8 cellular contexts compared by ENCODE assay signal in genomic region chr12:114682920-114683708, GRCh38. TPM values are rescaled to one million over a fixed set of nuclear protein-coding genes. Genes with fewer than 3 reads are reported as not detected.
A peak's percentile ranks its signal among the peaks of the same experiment; 100 is the strongest.
DNase-seq lines count a peak whose midpoint lies in the region; ATAC-seq and TF ChIP-seq lines count a peak whose summit lies in the region.

No MANE protein-coding gene starts in this region.

- H2AFZ ChIP-seq in GM23338 = peak overlapping the region; percentile 79
- H2AFZ ChIP-seq in fibroblast of lung (ENCODE audit: low read length) = no peak overlapping the region
- H2AFZ ChIP-seq in osteoblast (ENCODE audit: low read length) = peak overlapping the region; percentile 92

- no peaks in the 10 kb centered on the region for H3K36me3 ChIP-seq in GM23338 (ENCODE audit: insufficient read depth)
- peaks cover 48% of the 10 kb centered on the region for H3K36me3 ChIP-seq in SJSA1
- peaks cover 8% of the 10 kb centered on the region for H3K36me3 ChIP-seq in fibroblast of lung (ENCODE audit: control insufficient read depth, insufficient read depth, low read length)
- H3K36me3 ChIP-seq in osteoblast (ENCODE audit: insufficient read depth, low read length) = peaks cover 14% of the 10 kb centered on the region

- H3K4me1 Mint-ChIP-seq in GM23338 = peaks cover 77% of the 10 kb centered on the region

- no peaks in the 10 kb centered on the region for H3K9me2 ChIP-seq in GM23338 (ENCODE audit: insufficient read depth)

- H3K27me3 ChIP-seq in GM23338 (ENCODE audit: insufficient read depth) = peaks cover 94% of the 10 kb centered on the region
- no peaks in the 10 kb centered on the region for H3K27me3 ChIP-seq in SJSA1 (replicated peaks)
- no peaks in the 10 kb centered on the region for H3K27me3 ChIP-seq in fibroblast of lung (ENCODE audit: control insufficient read depth, insufficient read depth, low read length)
- H3K27me3 ChIP-seq in osteoblast (ENCODE audit: insufficient read depth, low read length) = peaks cover 17% of the 10 kb centered on the region

- peak overlapping the region; percentile 94 for H3K9ac ChIP-seq in fibroblast of lung (ENCODE audit: insufficient read depth, low read length)

- H3K4me1 ChIP-seq in GM23338 (ENCODE audit: insufficient read depth) (peaks cover 79% of the 10 kb centered on the region), SJSA1 (replicated peaks) (peaks cover 30% of the 10 kb centered on the region), fibroblast of lung (ENCODE audit: control insufficient read depth, extremely low read depth, insufficient read depth, low read length) (peaks cover 16% of the 10 kb centered on the region), osteoblast (ENCODE audit: insufficient read depth, low read length) (peaks cover 12% of the 10 kb centered on the region)

- ATAC-seq in GM23338 (peak; percentile 7), HG03565 (IDR thresholded peaks at IDR 0.05; ENCODE audit: unreplicated experiment) (no peak), HG03442 (IDR thresholded peaks at IDR 0.05; ENCODE audit: unreplicated experiment) (no peak), HG03342 (IDR thresholded peaks at IDR 0.05; ENCODE audit: unreplicated experiment) (no peak)

- peaks cover 98% of the 10 kb centered on the region for H3K27me3 Mint-ChIP-seq in GM23338 (ENCODE audit: insufficient read depth, low read depth, poor library complexity)

- no peak overlapping the region for H3K27ac ChIP-seq in GM23338 (ENCODE audit: low read depth)
- H3K27ac ChIP-seq in SJSA1 = peak overlapping the region; percentile 63
- peak overlapping the region; percentile 95 for H3K27ac ChIP-seq in fibroblast of lung (ENCODE audit: insufficient read depth, low read length)
- peak overlapping the region; percentile 86 for H3K27ac ChIP-seq in osteoblast (ENCODE audit: low read depth, low read length)

- H3K79me2 ChIP-seq in GM23338 (replicated peaks; ENCODE audit: insufficient read depth) (no peaks in the 10 kb centered on the region), fibroblast of lung (ENCODE audit: control insufficient read depth, insufficient read depth, low read length) (peaks cover 77% of the 10 kb centered on the region), osteoblast (ENCODE audit: insufficient read depth, low read length) (peaks cover 52% of the 10 kb centered on the region)

- H3K4me2 ChIP-seq in GM23338 (peak overlapping the region; percentile 80), fibroblast of lung (ENCODE audit: extremely low read depth, insufficient read depth, low read length) (peak overlapping the region; percentile 48), osteoblast (ENCODE audit: insufficient read depth, low read length) (peak overlapping the region; percentile 93)

- peaks cover 5% of the 10 kb centered on the region; the same call in 2 of the 3 replicates for H3K9me3 Mint-ChIP-seq in GM23338

- no peak overlapping the region for H3K27ac Mint-ChIP-seq in GM23338

- H3K36me3 Mint-ChIP-seq in GM23338 (ENCODE audit: low read depth) = no peaks in the 10 kb centered on the region

- peaks cover 57% of the 10 kb centered on the region for H3F3A ChIP-seq in GM23338 (replicated peaks; ENCODE audit: low read depth)

- H3K4me3 Mint-ChIP-seq in GM23338 = peak overlapping the region; percentile 79

- DNase-seq in GM23338 (ENCODE audit: low spot score) (no peak), SJSA1 (ENCODE audit: low read depth in 1 of 2, low spot score in 2 of 2) (no peak), fibroblast of lung (ENCODE audit: low read depth in 2 of 2) (no peak), osteoblast (ENCODE audit: insufficient read length, low spot score, missing footprints) (peak; percentile 87), NOMO-1 (lab: John Stamatoyannopoulos, UW; ENCODE audit: unreplicated experiment in 2 of 2) (no peak)

- H4K20me1 ChIP-seq in GM23338 (replicated peaks; ENCODE audit: insufficient read depth) (peaks cover 26% of the 10 kb centered on the region), fibroblast of lung (ENCODE audit: control insufficient read depth, extremely low read depth, insufficient read depth, low read length) (no peaks in the 10 kb centered on the region), osteoblast (ENCODE audit: insufficient read depth, low read length) (peaks cover 2% of the 10 kb centered on the region)

- TF ChIP-seq CTCF in GM23338 (conservative IDR thresholded peaks at IDR 0.05; ENCODE audit: low read depth in 2 of 2) (no peak), fibroblast of lung (conservative IDR thresholded peaks at IDR 0.05 in 1 of 2, IDR thresholded peaks at IDR 0.05 in 1 of 2; ENCODE audit: low read depth in 1 of 2, low read length in 2 of 2) (no peak), osteoblast (IDR thresholded peaks at IDR 0.05; ENCODE audit: extremely low read depth, low read depth, low read length) (no peak)

- H3K9me3 ChIP-seq in SJSA1 (replicated peaks) (no peaks in the 10 kb centered on the region), fibroblast of lung (ENCODE audit: control insufficient read depth, insufficient read depth, low read depth, low read length) (no peaks in the 10 kb centered on the region), osteoblast (ENCODE audit: low read depth, low read length) (no peaks in the 10 kb centered on the region)

- H3K4me3 ChIP-seq in GM23338 (peak overlapping the region; percentile 69), SJSA1 (peak overlapping the region; percentile 71), fibroblast of lung (replicated peaks in 1 of 4; ENCODE audit: control extremely low read depth in 1 of 4, insufficient read depth in 1 of 4, low read depth in 3 of 4, low read length in 4 of 4) (peak overlapping the region; percentile 63 to 97 (median 90)), osteoblast (ENCODE audit: insufficient read depth, low read length) (peak overlapping the region; percentile 76)

TF ChIP-seq in GM23338, 12 proteins besides CTCF, POLR2A, EP300 and RAD21:
- TF ChIP-seq EZH2 (IDR thresholded peaks at IDR 0.05; ENCODE audit: low read depth, unreplicated experiment) (peak; percentile 56), EZH2phosphoT487 (IDR thresholded peaks at IDR 0.05; ENCODE audit: unreplicated experiment) (peak; percentile 48), NANOG (IDR thresholded peaks at IDR 0.05; ENCODE audit: borderline replicate concordance) (no peak)

RNA-seq across cellular contexts. Expression of gene TBX3, which starts 0.9 kb away (rescaled TPM):
- 0.24 and 0.35 TPM in 2 replicates for total RNA-seq in GM23338 (2014; rRNA removed; shearing (Covaris generic))
- polyA plus RNA-seq in GM23338 (2016; fragmentation: Nextera tagmentation; extraction: Ambion mirVana) (0.18 and 0.33 TPM in 2 replicates), fibroblast of lung (19.9 and 33.0 TPM in 2 replicates)
- total RNA-seq in SJSA1 (2014; rRNA removed; shearing (Covaris generic)) = 28.8 and 37.4 TPM in 2 replicates
- total RNA-seq in fibroblast of lung (39.5 and 66.4 TPM in 2 replicates), osteoblast (11.9 and 14.1 TPM in 2 replicates)
- 20.4 and 31.2 TPM in 2 replicates for polyA plus RNA-seq in fibroblast of lung (2012)
- 14.4 and 23.9 TPM in 2 replicates for polyA minus RNA-seq in fibroblast of lung (ENCODE audit: low replicate concordance)
